ENCODE assay signal across 14 cellular contexts in genomic region chr7:1986366-1987083, GRCh38.
DNase-seq lines count a peak whose midpoint lies in the region; ATAC-seq and TF ChIP-seq lines count a peak whose summit lies in the region.
"Had no signal": no experiment of that assay in that cellular context is flagged by ENCODE, and none has a peak within 500 bp of the region (broad histone marks: within the 10 kb centered on the region; RNA-seq: fewer than 3 reads in every experiment).

No MANE protein-coding gene starts in this region.

- H3K36me3 ChIP-seq in OCI-LY7 (ENCODE audit: insufficient read depth, low read length) = no peaks in the 10 kb centered on the region
- H3K36me3 ChIP-seq: left lung had no signal

- no peaks in the 10 kb centered on the region for H4K20me1 ChIP-seq in OCI-LY7 (ENCODE audit: insufficient read depth, low read length)

- peaks cover 7% of the 10 kb centered on the region for H3K36me3 Mint-ChIP-seq in T-helper 1 cell treated with Interleukin-12 subunit alpha and Interleukin-12 subunit beta and Interleukin-4 antibody, amounts not matched to agents 30 μg/mL and 1 μg/mL, for 36 hours (ENCODE audit: low read depth)
- H3K36me3 Mint-ChIP-seq in activated naive CD8-positive, alpha-beta T cell treated with anti-CD3 and anti-CD28 coated beads, Interleukin-2, amount 10 ng/mL, durations not matched to agents 7 days and 5 days = peaks cover 17% of the 10 kb centered on the region

- no peak overlapping the region for H2AFZ ChIP-seq in OCI-LY7 (ENCODE audit: low read length)
- H2AFZ ChIP-seq: hepatocyte had no signal

- POLR2A ChIA-PET in activated naive CD8-positive, alpha-beta T cell treated with anti-CD3 and anti-CD28 coated beads, Interleukin-2, amount 10 ng/mL, durations not matched to agents 7 days and 5 days (lab: Charles Lee) = interaction anchor here (0.7 to 1.7 kb wide), 8 partner anchors 11 to 113 kb away, joined by 3 to 12 read pairs (median 4); no protein-coding TSS in a partner anchor
- POLR2A ChIA-PET in OCI-LY7 (lab: Charles Lee) = interaction anchor here (0.6 to 0.8 kb wide), 2 partner anchors 9 to 52 kb away, joined by 3 to 5 read pairs; no protein-coding TSS in a partner anchor

- CTCF ChIA-PET in OCI-LY7 (lab: Charles Lee; ENCODE audit: unreplicated experiment) = no interaction called here

- H3K27ac ChIP-seq in OCI-LY7 (ENCODE audit: low read depth, low read length, poor library complexity, severe bottlenecking) = no peak overlapping the region
- H3K27ac ChIP-seq: dorsolateral prefrontal cortex, hepatocyte, left lung, RWPE1, stomach had no signal

- H3K4me1 Mint-ChIP-seq in T-helper 1 cell treated with Interleukin-12 subunit alpha and Interleukin-12 subunit beta and Interleukin-4 antibody, amounts not matched to agents 30 μg/mL and 1 μg/mL, for 36 hours (ENCODE audit: low read depth) = peaks cover 25% of the 10 kb centered on the region
- peaks cover 24% of the 10 kb centered on the region for H3K4me1 Mint-ChIP-seq in activated naive CD8-positive, alpha-beta T cell treated with anti-CD3 and anti-CD28 coated beads, Interleukin-2, amount 10 ng/mL, durations not matched to agents 7 days and 5 days

- H3K4me3 Mint-ChIP-seq in T-helper 1 cell treated with Interleukin-12 subunit alpha and Interleukin-12 subunit beta and Interleukin-4 antibody, amounts not matched to agents 30 μg/mL and 1 μg/mL, for 36 hours = peak overlapping the region; percentile 58
- H3K4me3 Mint-ChIP-seq in activated naive CD8-positive, alpha-beta T cell treated with anti-CD3 and anti-CD28 coated beads, Interleukin-2, amount 10 ng/mL, durations not matched to agents 7 days and 5 days = peak overlapping the region; percentile 77

- no peak overlapping the region for H3K4me3 ChIP-seq in OCI-LY7 (ENCODE audit: low read depth, low read length, poor library complexity, severe bottlenecking)
- H3K4me3 ChIP-seq: dorsolateral prefrontal cortex, hepatocyte, left lung, stomach had no signal

- H3K79me2 ChIP-seq in OCI-LY7 (ENCODE audit: insufficient read depth, low read depth, low read length) = no peaks in the 10 kb centered on the region
- H3K79me2 ChIP-seq: hepatocyte had no signal

- H3K9me3 Mint-ChIP-seq in T-helper 1 cell treated with Interleukin-12 subunit alpha and Interleukin-12 subunit beta and Interleukin-4 antibody, amounts not matched to agents 30 μg/mL and 1 μg/mL, for 36 hours = no peaks in the 10 kb centered on the region
- H3K9me3 Mint-ChIP-seq in activated naive CD8-positive, alpha-beta T cell treated with anti-CD3 and anti-CD28 coated beads, Interleukin-2, amount 10 ng/mL, durations not matched to agents 7 days and 5 days = no peaks in the 10 kb centered on the region

- H3K27me3 Mint-ChIP-seq in T-helper 1 cell treated with Interleukin-12 subunit alpha and Interleukin-12 subunit beta and Interleukin-4 antibody, amounts not matched to agents 30 μg/mL and 1 μg/mL, for 36 hours (ENCODE audit: low read depth) = no peaks in the 10 kb centered on the region
- H3K27me3 Mint-ChIP-seq in activated naive CD8-positive, alpha-beta T cell treated with anti-CD3 and anti-CD28 coated beads, Interleukin-2, amount 10 ng/mL, durations not matched to agents 7 days and 5 days = no peaks in the 10 kb centered on the region

- H3K4me2 ChIP-seq in OCI-LY7 (ENCODE audit: low read length) = no peak overlapping the region
- H3K4me2 ChIP-seq: hepatocyte had no signal

- H3K9me2 ChIP-seq in OCI-LY7 (ENCODE audit: insufficient read depth, low read length) = no peaks in the 10 kb centered on the region

- H3K9me3 ChIP-seq in OCI-LY7 (ENCODE audit: low read length) = no peaks in the 10 kb centered on the region
- H3K9me3 ChIP-seq: left lung, stomach had no signal

- no TSS peak for BruUV-seq in OCI-LY7 (replicated peaks; lab: Mats Ljungman, UMichigan)

- peak; percentile 91 for ATAC-seq in activated naive CD8-positive, alpha-beta T cell treated with anti-CD3 and anti-CD28 coated beads, Interleukin-2, amount 10 ng/mL, durations not matched to agents 7 days and 5 days (ENCODE audit: low read depth)
- ATAC-seq: left lung, sciatic nerve had no signal

- peak; percentile 32 for DNase-seq in activated T-cell treated with anti-CD3 and anti-CD28 coated beads, Interleukin-2, amount 50 U/mL, for 1 hour
- DNase-seq in activated T-cell treated with anti-CD3 and anti-CD28 coated beads for 4 hours = no peak
- peak; percentile 60 for DNase-seq in activated naive CD8-positive, alpha-beta T cell treated with anti-CD3 and anti-CD28 coated beads, Interleukin-2, amount 10 ng/mL, durations not matched to agents 7 days and 5 days
- peak; percentile 4 for DNase-seq in stimulated activated CD8-positive, alpha-beta memory T cell treated with anti-CD3 and anti-CD28 coated beads, Interleukin-15, amount 100 ng/mL, for 1 hour (ENCODE audit: low read depth)
- DNase-seq in OCI-LY7 (ENCODE audit: low spot score) = no peak
- no peak for DNase-seq in NOMO-1 treated with DMSO at 0.1 percent for 48 hours (lab: John Stamatoyannopoulos, UW; ENCODE audit: unreplicated experiment)
- DNase-seq in GF-D8 (lab: John Stamatoyannopoulos, UW) = no peak
- DNase-seq: stomach had no signal

- TF ChIP-seq CTCF in OCI-LY7 (conservative IDR thresholded peaks at IDR 0.05; ENCODE audit: low read length) = no peak

- peak overlapping the region; percentile 92 for H3K27ac Mint-ChIP-seq in T-helper 1 cell treated with Interleukin-12 subunit alpha and Interleukin-12 subunit beta and Interleukin-4 antibody, amounts not matched to agents 30 μg/mL and 1 μg/mL, for 36 hours
- peak overlapping the region; percentile 95 for H3K27ac Mint-ChIP-seq in activated naive CD8-positive, alpha-beta T cell treated with anti-CD3 and anti-CD28 coated beads, Interleukin-2, amount 10 ng/mL, durations not matched to agents 7 days and 5 days

- intact Hi-C loops in OCI-LY7 (cut with micrococcal nuclease; ENCODE audit: unreplicated experiment) = no loop called here

- no peaks in the 10 kb centered on the region for H3K4me1 ChIP-seq in OCI-LY7 (ENCODE audit: insufficient read depth, low read length, poor library complexity, severe bottlenecking)
- H3K4me1 ChIP-seq: left lung, stomach had no signal

Comparison
In these comparisons a context has a peak if more than half of its experiments do, and no peak if none do; other contexts are left out.
1. DNase-seq: peak in activated T-cell treated with anti-CD3 and anti-CD28 coated beads, Interleukin-2, amount 50 U/mL, for 1 hour (single experiment), activated naive CD8-positive, alpha-beta T cell treated with anti-CD3 and anti-CD28 coated beads, Interleukin-2, amount 10 ng/mL, durations not matched to agents 7 days and 5 days (single experiment) and stimulated activated CD8-positive, alpha-beta memory T cell treated with anti-CD3 and anti-CD28 coated beads, Interleukin-15, amount 100 ng/mL, for 1 hour (single experiment); none in activated T-cell treated with anti-CD3 and anti-CD28 coated beads for 4 hours (single experiment), OCI-LY7 (single experiment), NOMO-1 treated with DMSO at 0.1 percent for 48 hours (single experiment) and GF-D8 (single experiment).